Comparison of ENCODE assay signal across 19 cellular contexts in the genomic region with DNA sequence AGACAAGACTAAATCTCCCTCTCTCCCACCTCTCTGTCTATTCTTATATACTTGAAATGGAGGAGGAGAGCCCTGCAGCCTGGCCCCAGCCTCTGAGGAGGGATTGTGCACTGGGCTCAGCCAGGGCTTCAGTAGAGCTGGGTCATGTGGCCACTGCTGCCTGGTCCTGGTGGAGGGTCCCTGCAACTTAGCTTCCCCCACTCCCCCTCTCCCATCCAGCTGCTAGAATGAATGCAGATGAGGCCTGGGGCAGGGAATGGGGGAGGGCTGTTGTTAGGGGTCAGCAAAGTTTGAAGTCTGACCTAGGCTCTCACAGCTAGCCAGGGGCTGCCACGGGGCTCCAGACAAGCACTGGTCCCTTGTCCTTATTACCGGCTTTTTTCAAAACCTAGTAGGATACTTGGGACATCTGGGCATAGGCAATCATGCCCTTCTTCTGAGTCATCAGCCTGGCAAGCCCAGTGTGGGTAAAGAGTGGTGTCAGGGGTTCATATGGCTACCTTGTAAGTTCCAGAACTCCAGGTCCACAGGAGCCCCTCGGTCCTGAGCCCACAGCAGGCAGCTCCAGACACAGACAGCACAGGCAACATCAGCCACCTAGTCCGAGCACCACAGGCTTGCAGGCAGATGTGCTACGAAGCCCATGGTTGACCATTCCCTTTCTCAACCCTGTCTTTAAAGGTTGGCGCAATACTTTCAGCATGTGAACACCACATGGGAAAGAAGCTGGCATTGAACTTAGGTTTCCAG. TPM values are rescaled to one million over a fixed set of nuclear protein-coding genes. Genes with fewer than 3 reads are reported as not detected.
DNase-seq lines count a peak whose midpoint lies in the region; ATAC-seq and TF ChIP-seq lines count a peak whose summit lies in the region.
"Had no signal": no experiment of that assay in that cellular context is flagged by ENCODE, and none has a peak within 500 bp of the region (broad histone marks: within the 10 kb centered on the region; RNA-seq: fewer than 3 reads in every experiment).

No MANE protein-coding gene starts in this region.

- H4K20me1 ChIP-seq in GM23338 (replicated peaks; ENCODE audit: insufficient read depth) (no peaks in the 10 kb centered on the region), OCI-LY7 (ENCODE audit: insufficient read depth, low read length) (no peaks in the 10 kb centered on the region)
- H4K20me1 ChIP-seq: BLaER1 treated with 17β-estradiol and CSF1 and Interleukin-3, amounts not matched to agents 10 nM and 100 nM had no signal

- H3K4me3 ChIP-seq in GM23338 (no peak overlapping the region), OCI-LY7 (ENCODE audit: low read depth, low read length, poor library complexity, severe bottlenecking) (no peak overlapping the region)
- H3K4me3 ChIP-seq: BLaER1 treated with 17β-estradiol and CSF1 and Interleukin-3, amounts not matched to agents 10 nM and 100 nM; K562; Peyer's patch had no signal

- no peak overlapping the region for H3K4me3 Mint-ChIP-seq in GM23338
- no peak overlapping the region for H3K4me3 Mint-ChIP-seq in osteocyte (ENCODE audit: unreplicated experiment)

- peaks cover 59% of the 10 kb centered on the region for H3K4me1 Mint-ChIP-seq in GM23338
- H3K4me1 Mint-ChIP-seq in osteocyte (ENCODE audit: unreplicated experiment): peaks cover 19% of the 10 kb centered on the region

- peaks cover 8% of the 10 kb centered on the region; the same call in 1 of the 2 replicates for H3K27me3 ChIP-seq in GM23338 (ENCODE audit: insufficient read depth)
- H3K27me3 ChIP-seq: Peyer's patch had no signal

- BruUV-seq in OCI-LY7 (replicated peaks; lab: Mats Ljungman, UMichigan): no TSS peak

- CTCF ChIA-PET in OCI-LY7 (lab: Charles Lee; ENCODE audit: unreplicated experiment): interaction anchor here (0.5 kb wide), 1 partner anchor 385 kb away, joined by 3 read pairs; no protein-coding TSS in a partner anchor

- DNase-seq in DMS 273 (lab: John Stamatoyannopoulos, UW; ENCODE audit: unreplicated experiment) (peak; percentile 4), DMS 273 treated with DMSO at 0.1 percent for 48 hours (lab: John Stamatoyannopoulos, UW) (no peak), GM23338 (ENCODE audit: low spot score) (no peak), ecto neural progenitor cell (ENCODE audit: low spot score) (peak; percentile 48), osteocyte (ENCODE audit: extremely low spot score, unreplicated experiment) (peak; percentile 51), SW 1271 (lab: John Stamatoyannopoulos, UW) (no peak), OCI-LY7 (ENCODE audit: low spot score) (no peak), NCI-H345 treated with DMSO at 0.1 percent for 48 hours (lab: John Stamatoyannopoulos, UW; ENCODE audit: unreplicated experiment) (no peak)
- DNase-seq: NCI-H1092 treated with DMSO at 0.1 percent for 48 hours, NCI-H1694 treated with DMSO at 0.1 percent for 48 hours, NCI-H446 treated with DMSO at 0.1 percent for 48 hours, NCI-H748 treated with DMSO at 0.1 percent for 48 hours, Peyer's patch, SHP77 treated with DMSO at 0.1 percent for 48 hours had no signal

- H3K79me2 ChIP-seq in GM23338 (replicated peaks; ENCODE audit: insufficient read depth) (no peaks in the 10 kb centered on the region), OCI-LY7 (ENCODE audit: insufficient read depth, low read depth, low read length) (no peaks in the 10 kb centered on the region)

- H3K9me3 Mint-ChIP-seq in GM23338 (no peaks in the 10 kb centered on the region; the same call in 2 of the 3 replicates), osteocyte (ENCODE audit: unreplicated experiment) (no peaks in the 10 kb centered on the region)

- intact Hi-C loops in OCI-LY7 (cut with micrococcal nuclease; ENCODE audit: unreplicated experiment): no loop called here

- H3K27me3 Mint-ChIP-seq in GM23338 (ENCODE audit: insufficient read depth, low read depth, poor library complexity) (peaks cover 25% of the 10 kb centered on the region), osteocyte (ENCODE audit: unreplicated experiment) (peaks cover 64% of the 10 kb centered on the region)

- no peak overlapping the region for H3K27ac Mint-ChIP-seq in GM23338
- no peak overlapping the region for H3K27ac Mint-ChIP-seq in osteocyte (ENCODE audit: unreplicated experiment)

- no peaks in the 10 kb centered on the region; the same call in 2 of the 3 replicates for H3K36me3 Mint-ChIP-seq in GM23338 (ENCODE audit: low read depth)
- no peaks in the 10 kb centered on the region for H3K36me3 Mint-ChIP-seq in osteocyte (ENCODE audit: unreplicated experiment)

- H3K36me3 ChIP-seq in GM23338 (ENCODE audit: insufficient read depth) (no peaks in the 10 kb centered on the region; the same call in 1 of the 2 replicates), OCI-LY7 (ENCODE audit: insufficient read depth, low read length) (no peaks in the 10 kb centered on the region)
- H3K36me3 ChIP-seq: BLaER1 treated with 17β-estradiol and CSF1 and Interleukin-3, amounts not matched to agents 10 nM and 100 nM; Peyer's patch had no signal

- H3K9me2 ChIP-seq in GM23338 (ENCODE audit: insufficient read depth) (no peaks in the 10 kb centered on the region), OCI-LY7 (ENCODE audit: insufficient read depth, low read length) (no peaks in the 10 kb centered on the region)

- ATAC-seq in GM23338: peak; percentile 8; the same call in 1 of the 3 replicates

- POLR2A ChIA-PET in OCI-LY7 (lab: Charles Lee): no interaction called here

- no peak for TF ChIP-seq CTCF in GM23338 (conservative IDR thresholded peaks at IDR 0.05; ENCODE audit: low read depth in 2 of 2)
- no peak for TF ChIP-seq CTCF in osteocyte (IDR thresholded peaks at IDR 0.05)
- no peak for TF ChIP-seq CTCF in OCI-LY7 (conservative IDR thresholded peaks at IDR 0.05; ENCODE audit: low read length)

- H2AFZ ChIP-seq in GM23338 (no peak overlapping the region), OCI-LY7 (ENCODE audit: low read length) (no peak overlapping the region)

- H3K9me3 ChIP-seq in OCI-LY7 (ENCODE audit: low read length): no peaks in the 10 kb centered on the region
- H3K9me3 ChIP-seq: BLaER1 treated with 17β-estradiol and CSF1 and Interleukin-3, amounts not matched to agents 10 nM and 100 nM; Peyer's patch had no signal

- no peaks in the 10 kb centered on the region for H3F3A ChIP-seq in GM23338 (replicated peaks; ENCODE audit: low read depth)

- no peak overlapping the region for H3K4me2 ChIP-seq in GM23338
- H3K4me2 ChIP-seq in OCI-LY7 (ENCODE audit: low read length): no peak overlapping the region
- H3K4me2 ChIP-seq: BLaER1 treated with 17β-estradiol and CSF1 and Interleukin-3, amounts not matched to agents 10 nM and 100 nM had no signal

- H3K4me1 ChIP-seq in GM23338 (ENCODE audit: insufficient read depth) (peaks cover 42% of the 10 kb centered on the region), OCI-LY7 (ENCODE audit: insufficient read depth, low read length, poor library complexity, severe bottlenecking) (no peaks in the 10 kb centered on the region)
- H3K4me1 ChIP-seq: Peyer's patch had no signal

- no peak overlapping the region for H3K27ac ChIP-seq in GM23338 (ENCODE audit: low read depth)
- no peak overlapping the region for H3K27ac ChIP-seq in OCI-LY7 (ENCODE audit: low read depth, low read length, poor library complexity, severe bottlenecking)
- H3K27ac ChIP-seq: 22Rv1; BLaER1 treated with 17β-estradiol and CSF1 and Interleukin-3, amounts not matched to agents 10 nM and 100 nM; HL-60; Peyer's patch had no signal

TF ChIP-seq in GM23338, 12 proteins besides CTCF, POLR2A, EP300 and RAD21 (continues in another document):
- TF ChIP-seq EZH2phosphoT487 (IDR thresholded peaks at IDR 0.05; ENCODE audit: unreplicated experiment): no peak
- no peak for TF ChIP-seq CREB1 (CRISPR knock-in tag; IDR thresholded peaks at IDR 0.05; ENCODE audit: low read depth)
- TF ChIP-seq, protein P1, sequence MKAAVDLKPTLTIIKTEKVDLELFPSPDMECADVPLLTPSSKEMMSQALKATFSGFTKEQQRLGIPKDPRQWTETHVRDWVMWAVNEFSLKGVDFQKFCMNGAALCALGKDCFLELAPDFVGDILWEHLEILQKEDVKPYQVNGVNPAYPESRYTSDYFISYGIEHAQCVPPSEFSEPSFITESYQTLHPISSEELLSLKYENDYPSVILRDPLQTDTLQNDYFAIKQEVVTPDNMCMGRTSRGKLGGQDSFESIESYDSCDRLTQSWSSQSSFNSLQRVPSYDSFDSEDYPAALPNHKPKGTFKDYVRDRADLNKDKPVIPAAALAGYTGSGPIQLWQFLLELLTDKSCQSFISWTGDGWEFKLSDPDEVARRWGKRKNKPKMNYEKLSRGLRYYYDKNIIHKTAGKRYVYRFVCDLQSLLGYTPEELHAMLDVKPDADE (IDR thresholded peaks at IDR 0.05): no peak
- TF ChIP-seq JUNB (IDR thresholded peaks at IDR 0.05; ENCODE audit: unreplicated experiment): no peak
- TF ChIP-seq, protein P2, sequence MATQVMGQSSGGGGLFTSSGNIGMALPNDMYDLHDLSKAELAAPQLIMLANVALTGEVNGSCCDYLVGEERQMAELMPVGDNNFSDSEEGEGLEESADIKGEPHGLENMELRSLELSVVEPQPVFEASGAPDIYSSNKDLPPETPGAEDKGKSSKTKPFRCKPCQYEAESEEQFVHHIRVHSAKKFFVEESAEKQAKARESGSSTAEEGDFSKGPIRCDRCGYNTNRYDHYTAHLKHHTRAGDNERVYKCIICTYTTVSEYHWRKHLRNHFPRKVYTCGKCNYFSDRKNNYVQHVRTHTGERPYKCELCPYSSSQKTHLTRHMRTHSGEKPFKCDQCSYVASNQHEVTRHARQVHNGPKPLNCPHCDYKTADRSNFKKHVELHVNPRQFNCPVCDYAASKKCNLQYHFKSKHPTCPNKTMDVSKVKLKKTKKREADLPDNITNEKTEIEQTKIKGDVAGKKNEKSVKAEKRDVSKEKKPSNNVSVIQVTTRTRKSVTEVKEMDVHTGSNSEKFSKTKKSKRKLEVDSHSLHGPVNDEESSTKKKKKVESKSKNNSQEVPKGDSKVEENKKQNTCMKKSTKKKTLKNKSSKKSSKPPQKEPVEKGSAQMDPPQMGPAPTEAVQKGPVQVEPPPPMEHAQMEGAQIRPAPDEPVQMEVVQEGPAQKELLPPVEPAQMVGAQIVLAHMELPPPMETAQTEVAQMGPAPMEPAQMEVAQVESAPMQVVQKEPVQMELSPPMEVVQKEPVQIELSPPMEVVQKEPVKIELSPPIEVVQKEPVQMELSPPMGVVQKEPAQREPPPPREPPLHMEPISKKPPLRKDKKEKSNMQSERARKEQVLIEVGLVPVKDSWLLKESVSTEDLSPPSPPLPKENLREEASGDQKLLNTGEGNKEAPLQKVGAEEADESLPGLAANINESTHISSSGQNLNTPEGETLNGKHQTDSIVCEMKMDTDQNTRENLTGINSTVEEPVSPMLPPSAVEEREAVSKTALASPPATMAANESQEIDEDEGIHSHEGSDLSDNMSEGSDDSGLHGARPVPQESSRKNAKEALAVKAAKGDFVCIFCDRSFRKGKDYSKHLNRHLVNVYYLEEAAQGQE (IDR thresholded peaks at IDR 0.05; ENCODE audit: unreplicated experiment): no peak

RNA-seq across cellular contexts. Expression of a gene that starts 12.8 kb away (rescaled TPM):
- 47.3 and 53.8 TPM in 2 replicates for total RNA-seq in GM23338 (2014; rRNA removed; shearing (Covaris generic))
- polyA plus RNA-seq in GM23338 (2016; fragmentation: Nextera tagmentation; extraction: Ambion mirVana): 58.5 and 63.7 TPM in 2 replicates
- total RNA-seq in osteocyte (153 and 169 TPM in 2 replicates), OCI-LY7 (2022) (not detected in 2 replicates)
- not detected in 2 replicates for total RNA-seq in OCI-LY7 (2014; rRNA removed; shearing (Covaris generic))
- total RNA-seq: G401 had no signal
- polyA plus RNA-seq: K562 had no signal

Comparison
In these comparisons a context has a peak if more than half of its experiments do, and no peak if none do; other contexts are left out.
1. DNase-seq: peak in DMS 273 (single experiment), ecto neural progenitor cell (single experiment) and osteocyte (single experiment); none in DMS 273 treated with DMSO at 0.1 percent for 48 hours (single experiment), GM23338 (single experiment), SW 1271 (0 of 2), OCI-LY7 (single experiment) and NCI-H345 treated with DMSO at 0.1 percent for 48 hours (single experiment).
2. RNA of a gene that starts 12.8 kb away (total RNA-seq): 153 to 169 TPM in osteocyte and 47.3 to 53.8 TPM in GM23338; not detected in OCI-LY7; every median in the first group is over 10 times any median in the second.